Comparison of ENCODE assay signal across 28 cellular contexts in the genomic region with DNA sequence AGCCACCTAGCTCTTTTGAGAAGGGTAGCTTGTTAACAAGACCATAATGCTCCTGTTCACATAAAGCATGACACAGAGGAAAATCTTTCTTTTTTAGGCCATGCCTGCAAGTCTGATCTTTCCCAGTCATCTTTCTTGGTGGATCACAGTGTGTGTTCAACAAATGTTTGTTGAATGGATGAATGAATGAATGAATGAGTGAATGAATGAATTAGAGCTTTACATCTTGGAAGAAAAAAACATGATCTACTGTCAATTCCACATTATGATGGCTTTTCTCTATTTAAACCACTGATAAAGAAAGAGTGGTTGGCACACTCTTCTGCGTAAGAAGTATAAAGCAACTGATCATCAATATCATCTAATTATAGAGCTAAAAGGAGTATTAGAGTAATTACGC.
"Had no signal": no experiment of that assay in that cellular context is flagged by ENCODE, and none has a peak within 500 bp of the region (broad histone marks: within the 10 kb centered on the region; RNA-seq: fewer than 3 reads in every experiment).

No MANE protein-coding gene starts in this region.

- H3K4me1 ChIP-seq: stomach, suprapubic skin, testis, thyroid gland, tibial artery, tibial nerve, transverse colon, upper lobe of left lung, upper lobe of right lung, uterus, vagina had no signal

- H3K27ac ChIP-seq: stomach, suprapubic skin, testis, thoracic aorta, thyroid gland, tibial artery, tibial nerve, transverse colon, upper lobe of left lung, upper lobe of right lung, uterus, vagina had no signal

- H3K4me3 ChIP-seq: stomach, suprapubic skin, testis, thoracic aorta, thyroid gland, tibial artery, tibial nerve, transverse colon, upper lobe of left lung, upper lobe of right lung, uterus, vagina had no signal

- H3K4me1 Mint-ChIP-seq: stimulated activated effector memory CD8-positive, alpha-beta T cell treated with anti-CD3 and anti-CD28 coated beads, Interleukin-12 subunit alpha, Interleukin-12 subunit beta, amount 100 ng/mL, for 72 hours; stimulated activated memory B cell treated with anti-CD40 and anti-IgM and Interleukin-4, amounts not matched to agents 10 μg/mL and 1 μg/mL and 100 μg/mL, for 72 hours; stimulated activated naive CD8-positive, alpha-beta T cell treated with anti-CD3 and anti-CD28 coated beads, Interleukin-15, amount 100 ng/mL, for 72 hours had no signal

- H3K27me3 Mint-ChIP-seq: stimulated activated memory B cell treated with anti-CD40 and anti-IgM and Interleukin-4, amounts not matched to agents 10 μg/mL and 1 μg/mL and 100 μg/mL, for 72 hours had no signal

- H3K27ac Mint-ChIP-seq: stimulated activated effector memory CD8-positive, alpha-beta T cell treated with anti-CD3 and anti-CD28 coated beads, Interleukin-12 subunit alpha, Interleukin-12 subunit beta, amount 100 ng/mL, for 72 hours; stimulated activated memory B cell treated with anti-CD40 and anti-IgM and Interleukin-4, amounts not matched to agents 10 μg/mL and 1 μg/mL and 100 μg/mL, for 72 hours; stimulated activated naive B cell treated with anti-CD40 and anti-IgM and Interleukin-4, amounts not matched to agents 10 μg/mL and 1 μg/mL and 100 μg/mL, for 72 hours; stimulated activated naive CD8-positive, alpha-beta T cell treated with anti-CD3 and anti-CD28 coated beads, Interleukin-15, amount 100 ng/mL, for 72 hours; stimulated activated naive CD8-positive, alpha-beta T cell treated with anti-CD3 and anti-CD28 coated beads, Interleukin-15, Interleukin-2, amounts not matched to agents 100 ng/mL and 50 ng/mL, for 24 hours; type B pancreatic cell had no signal

- H3K4me3 Mint-ChIP-seq: stimulated activated effector memory CD8-positive, alpha-beta T cell treated with anti-CD3 and anti-CD28 coated beads, Interleukin-12 subunit alpha, Interleukin-12 subunit beta, amount 100 ng/mL, for 72 hours; stimulated activated memory B cell treated with anti-CD40 and anti-IgM and Interleukin-4, amounts not matched to agents 10 μg/mL and 1 μg/mL and 100 μg/mL, for 72 hours; stimulated activated naive B cell treated with anti-CD40 and anti-IgM and Interleukin-4, amounts not matched to agents 10 μg/mL and 1 μg/mL and 100 μg/mL, for 72 hours; stimulated activated naive CD8-positive, alpha-beta T cell treated with anti-CD3 and anti-CD28 coated beads, Interleukin-15, amount 100 ng/mL, for 72 hours; stimulated activated naive CD8-positive, alpha-beta T cell treated with anti-CD3 and anti-CD28 coated beads, Interleukin-15, Interleukin-2, amounts not matched to agents 100 ng/mL and 50 ng/mL, for 24 hours; type B pancreatic cell had no signal

- H3K9me3 Mint-ChIP-seq: stimulated activated effector memory CD8-positive, alpha-beta T cell treated with anti-CD3 and anti-CD28 coated beads, Interleukin-12 subunit alpha, Interleukin-12 subunit beta, amount 100 ng/mL, for 72 hours; stimulated activated memory B cell treated with anti-CD40 and anti-IgM and Interleukin-4, amounts not matched to agents 10 μg/mL and 1 μg/mL and 100 μg/mL, for 72 hours; stimulated activated naive B cell treated with anti-CD40 and anti-IgM and Interleukin-4, amounts not matched to agents 10 μg/mL and 1 μg/mL and 100 μg/mL, for 72 hours; stimulated activated naive CD8-positive, alpha-beta T cell treated with anti-CD3 and anti-CD28 coated beads, Interleukin-15, amount 100 ng/mL, for 72 hours; type B pancreatic cell had no signal

- H3K27me3 ChIP-seq: stomach, suprapubic skin, testis, thyroid gland, tibial artery, tibial nerve, transverse colon, upper lobe of left lung, upper lobe of right lung, uterus, vagina had no signal

- ATAC-seq: stimulated activated effector memory CD8-positive, alpha-beta T cell treated with anti-CD3 and anti-CD28 coated beads, Interleukin-12 subunit alpha, Interleukin-12 subunit beta, amount 100 ng/mL, for 72 hours; stimulated activated memory B cell treated with anti-CD40 and anti-IgM and Interleukin-4, amounts not matched to agents 10 μg/mL and 1 μg/mL and 100 μg/mL, for 72 hours; stimulated activated naive B cell treated with anti-CD40 and anti-IgM and Interleukin-4, amounts not matched to agents 10 μg/mL and 1 μg/mL and 100 μg/mL, for 72 hours; stimulated activated naive CD8-positive, alpha-beta T cell treated with anti-CD3 and anti-CD28 coated beads, Interleukin-15, amount 100 ng/mL, for 72 hours; stimulated activated naive CD8-positive, alpha-beta T cell treated with anti-CD3 and anti-CD28 coated beads, Interleukin-15, Interleukin-2, amounts not matched to agents 100 U/mL and 50 U/mL, for 24 hours; upper lobe of right lung had no signal

- H3K36me3 ChIP-seq: stomach, suprapubic skin, thoracic aorta, thyroid gland, tibial artery, tibial nerve, transverse colon, upper lobe of left lung, upper lobe of right lung, uterus, vagina had no signal

- H3K9me3 ChIP-seq: stomach, suprapubic skin, testis, thoracic aorta, thyroid gland, tibial artery, tibial nerve, transverse colon, upper lobe of left lung, upper lobe of right lung, uterus, vagina had no signal

- DNase-seq: stimulated activated CD4-positive, alpha-beta T cell treated with anti-CD3 and anti-CD28 coated beads, Interleukin-2, amount 100 ng/mL, for 48 hours; stimulated activated CD4-positive, alpha-beta T cell treated with anti-CD3 and anti-CD28 coated beads, Interleukin-4, amount 100 ng/mL, for 1 hour; stimulated activated CD4-positive, alpha-beta T cell treated with anti-CD3 and anti-CD28 coated beads, Interleukin-4, amount 100 ng/mL, for 24 hours; stimulated activated CD4-positive, alpha-beta T cell treated with anti-CD3 and anti-CD28 coated beads, Interleukin-4, amount 100 ng/mL, for 4 hours; stimulated activated CD8-positive, alpha-beta memory T cell treated with anti-CD3 and anti-CD28 coated beads, Interleukin-4, amount 100 ng/mL, for 48 hours; stimulated activated naive B cell treated with anti-CD40 and anti-IgM and Interleukin-4, amounts not matched to agents 10 μg/mL and 1 μg/mL and 100 μg/mL, for 72 hours; stimulated activated naive CD4-positive, alpha-beta T cell; stimulated activated naive CD4-positive, alpha-beta T cell treated with Interleukin-2 at 50 U/mL for 16 hours; stimulated activated naive CD8-positive, alpha-beta T cell treated with anti-CD3 and anti-CD28 coated beads, Interleukin-15, amount 100 ng/mL, for 72 hours; stimulated activated naive CD8-positive, alpha-beta T cell treated with anti-CD3 and anti-CD28 coated beads, Interleukin-15, Interleukin-2, amounts not matched to agents 100 U/mL and 50 U/mL, for 24 hours; stomach; substantia nigra; testis; thyroid gland; tibial artery; transverse colon; trophoblast cell; upper lobe of left lung; upper lobe of right lung; uterus had no signal
